Comparison of ENCODE assay signal across 15 cellular contexts in genomic region chr19:7988307-7988706, GRCh38. TPM values are rescaled to one million over a fixed set of nuclear protein-coding genes. Genes with fewer than 3 reads are reported as not detected.
DNase-seq lines count a peak whose midpoint lies in the region; ATAC-seq, FAIRE-seq and TF ChIP-seq lines count a peak whose summit lies in the region.
"Had no signal": no experiment of that assay in that cellular context is flagged by ENCODE, and none has a peak within 500 bp of the region (broad histone marks: within the 10 kb centered on the region; RNA-seq: fewer than 3 reads in every experiment).

No MANE protein-coding gene starts in this region.

- DNase-seq in A549 (ENCODE audit: low read depth in 1 of 2, low spot score in 1 of 2) (no peak), bronchial epithelial cell (ENCODE audit: low read depth) (peak; percentile 66), nephron progenitor cell (no peak), GM20000 (ENCODE audit: low spot score) (no peak), NCI-H1930 (lab: John Stamatoyannopoulos, UW) (no peak), NOMO-1 treated with dmso at 0.1 percent for 144 hours (lab: John Stamatoyannopoulos, UW; ENCODE audit: unreplicated experiment) (no peak)
- DNase-seq: colonic mucosa, DMS53, esophagus squamous epithelium, HCEC 1CT, small intestine had no signal

- no peak overlapping the region for H3K4me3 Mint-ChIP-seq in nephron progenitor cell

- H3K36me3 ChIP-seq in bronchial epithelial cell (ENCODE audit: control insufficient read depth, insufficient read depth, low read length): peaks cover 19% of the 10 kb centered on the region

- TF ChIP-seq POLR2A in A549 (IDR thresholded peaks at IDR 0.05; ENCODE audit: low read length): no peak

- H3K4me2 ChIP-seq in A549: peak overlapping the region; percentile 67; the same call in 1 of the 3 replicates

- peak overlapping the region in 1 of 2 experiments; percentile 73; a peak in 1 of 6 replicates for H3K27ac ChIP-seq in A549
- H3K27ac ChIP-seq: colonic mucosa had no signal

- POLR2A ChIA-PET in A549 (lab: Yijun Ruan, JAX): no interaction called here

- no peaks in the 10 kb centered on the region for H3K27me3 ChIP-seq in bronchial epithelial cell (ENCODE audit: control insufficient read depth, insufficient read depth, low read length)
- H3K27me3 ChIP-seq: colonic mucosa, esophagus squamous epithelium had no signal

- FAIRE-seq in A549 (lab: Jason Lieb, UNC): no peak
- FAIRE-seq in bronchial epithelial cell (lab: Jason Lieb, UNC): peak; percentile 96
- FAIRE-seq: small intestine had no signal

- peaks cover 2% of the 10 kb centered on the region for H3K27me3 Mint-ChIP-seq in nephron progenitor cell (ENCODE audit: low read depth, poor library complexity)

- H3K36me3 Mint-ChIP-seq in nephron progenitor cell (ENCODE audit: low read depth): peaks cover 58% of the 10 kb centered on the region

- TF ChIP-seq CTCF in A549 (IDR thresholded peaks at IDR 0.05): no peak
- no peak for TF ChIP-seq CTCF in bronchial epithelial cell (IDR thresholded peaks at IDR 0.05; ENCODE audit: insufficient read depth, low read length, severe bottlenecking)
- no peak for TF ChIP-seq CTCF in nephron progenitor cell (IDR thresholded peaks at IDR 0.05)
- TF ChIP-seq CTCF in GM20000 (IDR thresholded peaks at IDR 0.05; ENCODE audit: extremely low read depth, missing control alignments): no peak

- peaks cover 38% of the 10 kb centered on the region for H3K4me1 Mint-ChIP-seq in nephron progenitor cell

- TF ChIP-seq RAD21 in A549 (conservative IDR thresholded peaks at IDR 0.05 in 1 of 2, IDR thresholded peaks at IDR 0.05 in 1 of 2): no peak
- no peak for TF ChIP-seq RAD21 in Ishikawa (IDR thresholded peaks at IDR 0.05; ENCODE audit: low read depth)

- H3K9me3 Mint-ChIP-seq in nephron progenitor cell: no peaks in the 10 kb centered on the region

- ATAC-seq in A549 (no peak), HG02642 (IDR thresholded peaks at IDR 0.05; ENCODE audit: poor library complexity, unreplicated experiment) (no peak)
- ATAC-seq: Panc1 had no signal

- H3K27ac Mint-ChIP-seq in nephron progenitor cell: peak overlapping the region; percentile 95

- TF ChIP-seq EP300 in A549 (IDR thresholded peaks at IDR 0.05) (no peak), Ishikawa (IDR thresholded peaks at IDR 0.05; ENCODE audit: borderline replicate concordance) (no peak)

- H3K4me3 ChIP-seq in A549 (no peak overlapping the region), bronchial epithelial cell (ENCODE audit: low read depth, low read length) (no peak overlapping the region)
- H3K4me3 ChIP-seq: colonic mucosa, esophagus squamous epithelium, lung had no signal

- no peaks in the 10 kb centered on the region for H3K9me3 ChIP-seq in A549
- H3K9me3 ChIP-seq: colonic mucosa, esophagus squamous epithelium had no signal

- CTCF ChIA-PET in A549 (lab: Yijun Ruan, JAX): interaction anchor here (1.6 to 6.8 kb wide), 4 partner anchors 14 to 44 kb away, joined by 3 to 34 read pairs (median 20); partner anchors contain the start of gene TIMM44

- H3K4me1 ChIP-seq in A549: peaks cover 42% of the 10 kb centered on the region
- H3K4me1 ChIP-seq: colonic mucosa had no signal

- 77% methylated on average over 5 of the region's 5 CpGs for WGBS in A549 (ENCODE audit: missing lambda C conversion rate)

TF ChIP-seq in A549, 52 proteins besides CTCF, POLR2A, EP300 and RAD21:
- no peak for TF ChIP-seq ATOH8 (CRISPR knock-in tag; IDR thresholded peaks at IDR 0.05; ENCODE audit: low read depth)
- TF ChIP-seq MAX (IDR thresholded peaks at IDR 0.05): no peak

TF ChIP-seq in Ishikawa, 13 proteins besides CTCF, POLR2A, EP300 and RAD21:
- TF ChIP-seq EGR1 (IDR thresholded peaks at IDR 0.05) (no peak), NFIC (IDR thresholded peaks at IDR 0.05) (no peak), REST (IDR thresholded peaks at IDR 0.05; ENCODE audit: low read depth) (no peak), ZBTB7A (IDR thresholded peaks at IDR 0.05; ENCODE audit: low read depth) (no peak), MAX (IDR thresholded peaks at IDR 0.05) (0 out of 2 replicates have a peak, but pooled peaks have one; percentile 50)

RNA-seq across cellular contexts. Expression of gene ELAVL1, which starts 17.1 kb away (rescaled TPM):
- polyA plus RNA-seq in A549 (2011; rRNA removed): 39.3 and 44.4 TPM in 2 replicates
- 54.2 and 60.8 TPM in 2 replicates for polyA plus RNA-seq in A549 (2012; cell fraction: cytosol; rRNA removed)
- polyA plus RNA-seq in A549 (2012; cell fraction: nucleus; rRNA removed): 45.8 TPM in 2 replicates
- 55.6 to 58.9 TPM (median 57.3 TPM) in 3 replicates for polyA plus RNA-seq in A549 (2017; fragmentation: RNase III; extraction: RNeasy Plus Mini Kit Qiagen cat#74134 plus additional on column Dnase treatment)
- 54.8 and 56.3 TPM in 2 replicates for polyA minus RNA-seq in A549 (2011; rRNA and poly(A)+ RNA removed)
- total RNA-seq in bronchial epithelial cell: 26.5 and 37.4 TPM in 2 replicates

RNA-seq across cellular contexts. Expression of gene TIMM44, which starts 44.8 kb away (rescaled TPM):
- polyA plus RNA-seq in A549 (2011; rRNA removed) (23.0 and 53.2 TPM in 2 replicates), A549 (2017; fragmentation: RNase III; extraction: RNeasy Plus Mini Kit Qiagen cat#74134 plus additional on column Dnase treatment) (29.7 to 37.9 TPM (median 33.4 TPM) in 3 replicates)
- 69.3 and 79.1 TPM in 2 replicates for polyA plus RNA-seq in A549 (2012; cell fraction: cytosol; rRNA removed)
- polyA plus RNA-seq in A549 (2012; cell fraction: nucleus; rRNA removed): 132 and 180 TPM in 2 replicates
- polyA minus RNA-seq in A549 (2011; rRNA and poly(A)+ RNA removed): 22.9 and 24.2 TPM in 2 replicates
- 96.1 and 146 TPM in 2 replicates for total RNA-seq in bronchial epithelial cell
